Comparison of ENCODE assay signal across 8 cellular contexts in genomic region chr6:170437719-170438401, GRCh38.
DNase-seq lines count a peak whose midpoint lies in the region; ATAC-seq, FAIRE-seq and TF ChIP-seq lines count a peak whose summit lies in the region.

No MANE protein-coding gene starts in this region.

- no peak for TF ChIP-seq EP300 in HepG2 (IDR thresholded peaks at IDR 0.05; ENCODE audit: low read depth in 2 of 2, low read length in 2 of 2)
- no peak for TF ChIP-seq EP300 in HepG2 (CRISPR knock-in tag; IDR thresholded peaks at IDR 0.05; ENCODE audit: borderline replicate concordance)

- DNase-seq in HepG2 (ENCODE audit: low spot score), result no peak
- DNase-seq in right lobe of liver, result no peak
- no peak for DNase-seq in breast epithelium (ENCODE audit: low spot score in 2 of 2)
- DNase-seq in vagina (ENCODE audit: extremely low spot score in 2 of 2), result no peak
- DNase-seq in cerebellar nuclear complex (lab: John Stamatoyannopoulos, UW), result no peak
- no peak for DNase-seq in NCI-H226

- ATAC-seq in HepG2 (peak; percentile 10; the same call in 1 of the 3 replicates), right lobe of liver (no peak), HG02981 (IDR thresholded peaks at IDR 0.05; ENCODE audit: unreplicated experiment) (no peak)

- H3K9me3 ChIP-seq in HepG2 (ENCODE audit: low read length) (peaks cover 8% of the 10 kb centered on the region), right lobe of liver (no peaks in the 10 kb centered on the region), breast epithelium (no peaks in the 10 kb centered on the region), muscle layer of duodenum (ENCODE audit: control insufficient read depth in 1 of 2, low read length in 2 of 2) (no peaks in the 10 kb centered on the region), vagina (no peaks in the 10 kb centered on the region)

- H3K4me1 ChIP-seq in HepG2 (ENCODE audit: insufficient read depth, low read length) (peaks cover 26% of the 10 kb centered on the region), right lobe of liver (no peaks in the 10 kb centered on the region), breast epithelium (no peaks in the 10 kb centered on the region), muscle layer of duodenum (ENCODE audit: control insufficient read depth in 1 of 2, insufficient read depth in 2 of 2, low read length in 2 of 2) (peaks cover 0 to 3% of the 10 kb centered on the region in 2 donors), vagina (peaks cover 26% of the 10 kb centered on the region)

- peak overlapping the region; percentile 74 for H3K4me2 ChIP-seq in HepG2 (ENCODE audit: low read depth, low read length)

- TF ChIP-seq CTCF in HepG2 (CRISPR knock-in tag; IDR thresholded peaks at IDR 0.05), result no peak
- no peak for TF ChIP-seq CTCF in right lobe of liver (IDR thresholded peaks at IDR 0.05)
- TF ChIP-seq CTCF in breast epithelium (IDR thresholded peaks at IDR 0.05), result no peak
- TF ChIP-seq CTCF in vagina (IDR thresholded peaks at IDR 0.05), result no peak

- CTCF ChIA-PET in HepG2 (lab: Yijun Ruan, JAX; ENCODE audit: low intra/inter-chr PET ratio, low total read pairs), result no interaction called here

- intact Hi-C loops in HepG2 (cut with micrococcal nuclease; ENCODE audit: unreplicated experiment), result no loop called here
- intact Hi-C loops in right lobe of liver (cut with DNase I), result no loop called here
- intact Hi-C loops in breast epithelium (cut with DNase I; ENCODE audit: low total_unique reads), result no loop called here
- intact Hi-C loops in vagina (cut with DNase I), result no loop called here

- H2AFZ ChIP-seq in HepG2 (ENCODE audit: low read length), result no peak overlapping the region

- no peak for FAIRE-seq in HepG2 (lab: Jason Lieb, UNC)

- peaks cover 9 to 70% of the 10 kb centered on the region in 2 experiments; a peak in 4 of 5 replicates for H3K27me3 ChIP-seq in HepG2 (ENCODE audit: control insufficient read depth in 1 of 2, insufficient read depth in 2 of 2, low read length in 2 of 2)
- no peaks in the 10 kb centered on the region for H3K27me3 ChIP-seq in right lobe of liver
- H3K27me3 ChIP-seq in breast epithelium, result peaks cover 0 to 3% of the 10 kb centered on the region in 2 donors
- H3K27me3 ChIP-seq in muscle layer of duodenum (ENCODE audit: low read depth, low read length), result no peaks in the 10 kb centered on the region
- no peaks in the 10 kb centered on the region for H3K27me3 ChIP-seq in vagina

- no peak for TF ChIP-seq RAD21 in HepG2 (CRISPR knock-in tag; IDR thresholded peaks at IDR 0.05)

- H3K36me3 ChIP-seq in HepG2 (replicated peaks in 1 of 2; ENCODE audit: control insufficient read depth in 1 of 2, insufficient read depth in 2 of 2, low read length in 2 of 2), result no peaks in the 10 kb centered on the region
- H3K36me3 ChIP-seq in right lobe of liver, result no peaks in the 10 kb centered on the region
- no peaks in the 10 kb centered on the region for H3K36me3 ChIP-seq in breast epithelium
- no peaks in the 10 kb centered on the region for H3K36me3 ChIP-seq in muscle layer of duodenum (ENCODE audit: control insufficient read depth in 1 of 2, insufficient read depth in 2 of 2, low read length in 2 of 2)
- no peaks in the 10 kb centered on the region for H3K36me3 ChIP-seq in vagina

- H3K79me2 ChIP-seq in HepG2 (ENCODE audit: insufficient read depth, low read length), result no peaks in the 10 kb centered on the region

- POLR2A ChIA-PET in HepG2 (lab: Yijun Ruan, JAX), result no interaction called here

- H3K4me3 ChIP-seq in HepG2 (replicated peaks in 1 of 3; ENCODE audit: insufficient read depth in 1 of 3, low read depth in 2 of 3, low read length in 3 of 3), result peak overlapping the region in 1 of 3 experiments; percentile 57; a peak in 2 of 6 replicates
- H3K4me3 ChIP-seq in right lobe of liver, result no peak overlapping the region
- H3K4me3 ChIP-seq in breast epithelium, result peak overlapping the region; percentile 15 to 62 (median 28)
- peak overlapping the region; percentile 27 to 43 for H3K4me3 ChIP-seq in muscle layer of duodenum (ENCODE audit: low read depth in 1 of 2, low read length in 2 of 2)
- H3K4me3 ChIP-seq in vagina, result peak overlapping the region in 1 of 2 donors; percentile 38

- H4K20me1 ChIP-seq in HepG2 (ENCODE audit: insufficient read depth, low read length), result no peaks in the 10 kb centered on the region

- 9% methylated on average over 11 of the region's 12 CpGs for WGBS in HepG2 (ENCODE audit: low lambda C conversion rate)
- WGBS in right lobe of liver (ENCODE audit: insufficient coverage, low coverage, low lambda C conversion rate, missing lambda C conversion rate), result 26% methylated on average over 3 of the region's 12 CpGs

- TF ChIP-seq POLR2A in HepG2 (IDR thresholded peaks at IDR 0.05; ENCODE audit: insufficient read depth in 1 of 2, low read depth in 2 of 2, low read length in 2 of 2) (no peak), right lobe of liver (IDR thresholded peaks at IDR 0.05) (no peak), breast epithelium (IDR thresholded peaks at IDR 0.05) (no peak), vagina (IDR thresholded peaks at IDR 0.05) (no peak)

- in situ Hi-C loops in HepG2 (cut with HindIII; ENCODE audit: extremely low pct_ligation_motif_present, low pct_unique_long_range_greater_than_20kb), result no loop called here

- H3K27ac ChIP-seq in HepG2 (ENCODE audit: extremely low read length, insufficient read depth, low read length), result no peak overlapping the region
- H3K27ac ChIP-seq in right lobe of liver, result no peak overlapping the region
- no peak overlapping the region for H3K27ac ChIP-seq in breast epithelium
- no peak overlapping the region for H3K27ac ChIP-seq in muscle layer of duodenum (ENCODE audit: low read length)
- peak overlapping the region; percentile 49 for H3K27ac ChIP-seq in vagina

- no peak overlapping the region for H3K9ac ChIP-seq in HepG2 (ENCODE audit: insufficient read depth, low read depth, low read length)

- no TSS peak for BruUV-seq in HepG2 (replicated peaks; lab: Mats Ljungman, UMichigan)

TF ChIP-seq in HepG2, 621 proteins besides CTCF, POLR2A, EP300 and RAD21:
- TF ChIP-seq, protein P1, sequence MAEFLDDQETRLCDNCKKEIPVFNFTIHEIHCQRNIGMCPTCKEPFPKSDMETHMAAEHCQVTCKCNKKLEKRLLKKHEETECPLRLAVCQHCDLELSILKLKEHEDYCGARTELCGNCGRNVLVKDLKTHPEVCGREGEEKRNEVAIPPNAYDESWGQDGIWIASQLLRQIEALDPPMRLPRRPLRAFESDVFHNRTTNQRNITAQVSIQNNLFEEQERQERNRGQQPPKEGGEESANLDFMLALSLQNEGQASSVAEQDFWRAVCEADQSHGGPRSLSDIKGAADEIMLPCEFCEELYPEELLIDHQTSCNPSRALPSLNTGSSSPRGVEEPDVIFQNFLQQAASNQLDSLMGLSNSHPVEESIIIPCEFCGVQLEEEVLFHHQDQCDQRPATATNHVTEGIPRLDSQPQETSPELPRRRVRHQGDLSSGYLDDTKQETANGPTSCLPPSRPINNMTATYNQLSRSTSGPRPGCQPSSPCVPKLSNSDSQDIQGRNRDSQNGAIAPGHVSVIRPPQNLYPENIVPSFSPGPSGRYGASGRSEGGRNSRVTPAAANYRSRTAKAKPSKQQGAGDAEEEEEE (CRISPR knock-in tag; IDR thresholded peaks at IDR 0.05; ENCODE audit: borderline replicate concordance), result no peak
- 0 out of 2 replicates have a peak, but pooled peaks have one; percentile 16 for TF ChIP-seq CCDC6 (CRISPR knock-in tag; IDR thresholded peaks at IDR 0.05)
- TF ChIP-seq, protein P2, sequence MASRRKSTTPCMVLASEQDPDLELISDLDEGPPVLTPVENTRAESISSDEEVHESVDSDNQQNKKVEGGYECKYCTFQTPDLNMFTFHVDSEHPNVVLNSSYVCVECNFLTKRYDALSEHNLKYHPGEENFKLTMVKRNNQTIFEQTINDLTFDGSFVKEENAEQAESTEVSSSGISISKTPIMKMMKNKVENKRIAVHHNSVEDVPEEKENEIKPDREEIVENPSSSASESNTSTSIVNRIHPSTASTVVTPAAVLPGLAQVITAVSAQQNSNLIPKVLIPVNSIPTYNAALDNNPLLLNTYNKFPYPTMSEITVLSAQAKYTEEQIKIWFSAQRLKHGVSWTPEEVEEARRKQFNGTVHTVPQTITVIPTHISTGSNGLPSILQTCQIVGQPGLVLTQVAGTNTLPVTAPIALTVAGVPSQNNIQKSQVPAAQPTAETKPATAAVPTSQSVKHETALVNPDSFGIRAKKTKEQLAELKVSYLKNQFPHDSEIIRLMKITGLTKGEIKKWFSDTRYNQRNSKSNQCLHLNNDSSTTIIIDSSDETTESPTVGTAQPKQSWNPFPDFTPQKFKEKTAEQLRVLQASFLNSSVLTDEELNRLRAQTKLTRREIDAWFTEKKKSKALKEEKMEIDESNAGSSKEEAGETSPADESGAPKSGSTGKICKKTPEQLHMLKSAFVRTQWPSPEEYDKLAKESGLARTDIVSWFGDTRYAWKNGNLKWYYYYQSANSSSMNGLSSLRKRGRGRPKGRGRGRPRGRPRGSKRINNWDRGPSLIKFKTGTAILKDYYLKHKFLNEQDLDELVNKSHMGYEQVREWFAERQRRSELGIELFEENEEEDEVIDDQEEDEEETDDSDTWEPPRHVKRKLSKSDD (CRISPR knock-in tag; IDR thresholded peaks at IDR 0.05; ENCODE audit: low read depth), result 0 out of 2 replicates have a peak, but pooled peaks have one; percentile 25
- peak; percentile 58; the same call in 1 of the 2 replicates for TF ChIP-seq ZFP36L1 (CRISPR knock-in tag; IDR thresholded peaks at IDR 0.05)
- no peak for TF ChIP-seq ZNF468 (CRISPR knock-in tag; IDR thresholded peaks at IDR 0.05)
- 0 out of 2 replicates have a peak, but pooled peaks have one; percentile 14 for TF ChIP-seq MAX (IDR thresholded peaks at IDR 0.05)
- 0 out of 2 replicates have a peak, but pooled peaks have one; percentile 42 for TF ChIP-seq EZH2 (conservative IDR thresholded peaks at IDR 0.05; ENCODE audit: low read depth, low read length)
- TF ChIP-seq NRL (CRISPR knock-in tag; IDR thresholded peaks at IDR 0.05; ENCODE audit: borderline replicate concordance), result 0 out of 2 replicates have a peak, but pooled peaks have one; percentile 53
TF ChIP-seq in HepG2: peak in this region for 6.

Comparison
In these comparisons a context has a peak if more than half of its experiments do, and no peak if none do; other contexts are left out.
1. H3K4me3 ChIP-seq: peak in breast epithelium (3 of 3) and muscle layer of duodenum (2 of 2); none in right lobe of liver (0 of 3).